Comparison of ENCODE assay signal across 1 cellular context in the genomic region with DNA sequence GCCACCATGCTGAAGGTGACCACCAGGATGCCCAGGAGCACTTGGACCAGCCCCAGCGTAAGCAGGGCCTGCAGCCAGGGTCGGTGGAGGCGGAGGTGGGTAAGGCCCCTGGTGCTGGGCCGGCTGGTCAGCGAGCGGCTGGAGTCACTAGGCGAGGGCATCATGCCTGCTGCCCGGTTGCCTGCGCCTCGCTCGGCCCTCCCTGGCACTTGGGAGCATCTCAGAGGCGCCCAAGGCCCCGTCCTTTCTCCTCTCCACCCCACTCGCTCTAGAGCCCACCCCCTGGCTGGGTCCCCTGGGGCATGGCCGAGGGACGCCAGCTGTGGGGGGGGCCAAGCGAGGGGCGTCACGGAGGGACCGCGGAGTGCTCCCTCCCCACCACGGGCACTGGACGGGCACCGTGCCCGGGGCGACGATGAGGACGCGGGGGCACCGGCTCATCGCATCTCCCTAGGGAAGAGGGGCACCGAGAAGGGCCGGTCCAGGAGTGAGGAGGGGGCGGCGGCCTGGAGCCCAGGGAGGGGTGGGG.
TF ChIP-seq lines count a peak whose summit lies in the region.

No MANE protein-coding gene starts in this region.

TF ChIP-seq in HepG2, 621 proteins besides CTCF, POLR2A, EP300 and RAD21 (continued from another document and continues in another):
- TF ChIP-seq, protein P1, sequence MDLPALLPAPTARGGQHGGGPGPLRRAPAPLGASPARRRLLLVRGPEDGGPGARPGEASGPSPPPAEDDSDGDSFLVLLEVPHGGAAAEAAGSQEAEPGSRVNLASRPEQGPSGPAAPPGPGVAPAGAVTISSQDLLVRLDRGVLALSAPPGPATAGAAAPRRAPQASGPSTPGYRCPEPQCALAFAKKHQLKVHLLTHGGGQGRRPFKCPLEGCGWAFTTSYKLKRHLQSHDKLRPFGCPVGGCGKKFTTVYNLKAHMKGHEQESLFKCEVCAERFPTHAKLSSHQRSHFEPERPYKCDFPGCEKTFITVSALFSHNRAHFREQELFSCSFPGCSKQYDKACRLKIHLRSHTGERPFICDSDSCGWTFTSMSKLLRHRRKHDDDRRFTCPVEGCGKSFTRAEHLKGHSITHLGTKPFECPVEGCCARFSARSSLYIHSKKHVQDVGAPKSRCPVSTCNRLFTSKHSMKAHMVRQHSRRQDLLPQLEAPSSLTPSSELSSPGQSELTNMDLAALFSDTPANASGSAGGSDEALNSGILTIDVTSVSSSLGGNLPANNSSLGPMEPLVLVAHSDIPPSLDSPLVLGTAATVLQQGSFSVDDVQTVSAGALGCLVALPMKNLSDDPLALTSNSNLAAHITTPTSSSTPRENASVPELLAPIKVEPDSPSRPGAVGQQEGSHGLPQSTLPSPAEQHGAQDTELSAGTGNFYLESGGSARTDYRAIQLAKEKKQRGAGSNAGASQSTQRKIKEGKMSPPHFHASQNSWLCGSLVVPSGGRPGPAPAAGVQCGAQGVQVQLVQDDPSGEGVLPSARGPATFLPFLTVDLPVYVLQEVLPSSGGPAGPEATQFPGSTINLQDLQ (CRISPR knock-in tag; IDR thresholded peaks at IDR 0.05): no peak
- TF ChIP-seq, protein P2, sequence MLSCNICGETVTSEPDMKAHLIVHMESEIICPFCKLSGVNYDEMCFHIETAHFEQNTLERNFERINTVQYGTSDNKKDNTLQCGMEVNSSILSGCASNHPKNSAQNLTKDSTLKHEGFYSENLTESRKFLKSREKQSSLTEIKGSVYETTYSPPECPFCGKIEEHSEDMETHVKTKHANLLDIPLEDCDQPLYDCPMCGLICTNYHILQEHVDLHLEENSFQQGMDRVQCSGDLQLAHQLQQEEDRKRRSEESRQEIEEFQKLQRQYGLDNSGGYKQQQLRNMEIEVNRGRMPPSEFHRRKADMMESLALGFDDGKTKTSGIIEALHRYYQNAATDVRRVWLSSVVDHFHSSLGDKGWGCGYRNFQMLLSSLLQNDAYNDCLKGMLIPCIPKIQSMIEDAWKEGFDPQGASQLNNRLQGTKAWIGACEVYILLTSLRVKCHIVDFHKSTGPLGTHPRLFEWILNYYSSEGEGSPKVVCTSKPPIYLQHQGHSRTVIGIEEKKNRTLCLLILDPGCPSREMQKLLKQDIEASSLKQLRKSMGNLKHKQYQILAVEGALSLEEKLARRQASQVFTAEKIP (CRISPR knock-in tag; IDR thresholded peaks at IDR 0.05; ENCODE audit: borderline replicate concordance): no peak
- TF ChIP-seq, protein P3, sequence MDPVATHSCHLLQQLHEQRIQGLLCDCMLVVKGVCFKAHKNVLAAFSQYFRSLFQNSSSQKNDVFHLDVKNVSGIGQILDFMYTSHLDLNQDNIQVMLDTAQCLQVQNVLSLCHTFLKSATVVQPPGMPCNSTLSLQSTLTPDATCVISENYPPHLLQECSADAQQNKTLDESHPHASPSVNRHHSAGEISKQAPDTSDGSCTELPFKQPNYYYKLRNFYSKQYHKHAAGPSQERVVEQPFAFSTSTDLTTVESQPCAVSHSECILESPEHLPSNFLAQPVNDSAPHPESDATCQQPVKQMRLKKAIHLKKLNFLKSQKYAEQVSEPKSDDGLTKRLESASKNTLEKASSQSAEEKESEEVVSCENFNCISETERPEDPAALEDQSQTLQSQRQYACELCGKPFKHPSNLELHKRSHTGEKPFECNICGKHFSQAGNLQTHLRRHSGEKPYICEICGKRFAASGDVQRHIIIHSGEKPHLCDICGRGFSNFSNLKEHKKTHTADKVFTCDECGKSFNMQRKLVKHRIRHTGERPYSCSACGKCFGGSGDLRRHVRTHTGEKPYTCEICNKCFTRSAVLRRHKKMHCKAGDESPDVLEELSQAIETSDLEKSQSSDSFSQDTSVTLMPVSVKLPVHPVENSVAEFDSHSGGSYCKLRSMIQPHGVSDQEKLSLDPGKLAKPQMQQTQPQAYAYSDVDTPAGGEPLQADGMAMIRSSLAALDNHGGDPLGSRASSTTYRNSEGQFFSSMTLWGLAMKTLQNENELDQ (CRISPR knock-in tag; IDR thresholded peaks at IDR 0.05; ENCODE audit: borderline replicate concordance): no peak
- TF ChIP-seq AKAP8 (CRISPR knock-in tag; IDR thresholded peaks at IDR 0.05) (no peak), CAMTA2 (CRISPR knock-in tag; IDR thresholded peaks at IDR 0.05; ENCODE audit: borderline replicate concordance) (0 out of 2 replicates have a peak, but pooled peaks have one; percentile 42), ZNF619 (CRISPR knock-in tag; IDR thresholded peaks at IDR 0.05) (no peak), HIVEP1 (CRISPR knock-in tag; IDR thresholded peaks at IDR 0.05) (peak; percentile 57; the same call in 1 of the 2 replicates), HNF4G (IDR thresholded peaks at IDR 0.05; ENCODE audit: borderline replicate concordance, low read depth, low read length) (no peak), HNF4G (CRISPR knock-in tag; IDR thresholded peaks at IDR 0.05; ENCODE audit: borderline replicate concordance, low read depth) (no peak), ZNF790 (CRISPR knock-in tag; IDR thresholded peaks at IDR 0.05; ENCODE audit: borderline replicate concordance) (no peak), ZNF776 (CRISPR knock-in tag; IDR thresholded peaks at IDR 0.05) (0 out of 2 replicates have a peak, but pooled peaks have one; percentile 19), DMAP1 (CRISPR knock-in tag; IDR thresholded peaks at IDR 0.05) (no peak), NCOA1 (CRISPR knock-in tag; IDR thresholded peaks at IDR 0.05) (no peak), ARNT (IDR thresholded peaks at IDR 0.05) (no peak), KAT2B (IDR thresholded peaks at IDR 0.05; ENCODE audit: borderline replicate concordance, low read depth, low read length) (no peak), POGZ (CRISPR knock-in tag; IDR thresholded peaks at IDR 0.05) (peak; percentile 36; the same call in 1 of the 2 replicates), XBP1 (CRISPR knock-in tag; IDR thresholded peaks at IDR 0.05) (no peak), CENPX (CRISPR knock-in tag; IDR thresholded peaks at IDR 0.05) (no peak), ZNF30 (CRISPR knock-in tag; IDR thresholded peaks at IDR 0.05) (no peak), GTF3A (CRISPR knock-in tag; conservative IDR thresholded peaks at IDR 0.05) (no peak), HES4 (CRISPR knock-in tag; IDR thresholded peaks at IDR 0.05; ENCODE audit: borderline replicate concordance) (no peak), MED13 (CRISPR knock-in tag; IDR thresholded peaks at IDR 0.05) (no peak), CREM (IDR thresholded peaks at IDR 0.05) (no peak), CREM (CRISPR knock-in tag; IDR thresholded peaks at IDR 0.05) (no peak), ZNF501 (CRISPR knock-in tag; IDR thresholded peaks at IDR 0.05) (no peak), ZNF33A (CRISPR knock-in tag; IDR thresholded peaks at IDR 0.05; ENCODE audit: borderline replicate concordance) (no peak), ZNF263 (CRISPR knock-in tag; IDR thresholded peaks at IDR 0.05) (peak; percentile 78)
- TF ChIP-seq, protein P4, sequence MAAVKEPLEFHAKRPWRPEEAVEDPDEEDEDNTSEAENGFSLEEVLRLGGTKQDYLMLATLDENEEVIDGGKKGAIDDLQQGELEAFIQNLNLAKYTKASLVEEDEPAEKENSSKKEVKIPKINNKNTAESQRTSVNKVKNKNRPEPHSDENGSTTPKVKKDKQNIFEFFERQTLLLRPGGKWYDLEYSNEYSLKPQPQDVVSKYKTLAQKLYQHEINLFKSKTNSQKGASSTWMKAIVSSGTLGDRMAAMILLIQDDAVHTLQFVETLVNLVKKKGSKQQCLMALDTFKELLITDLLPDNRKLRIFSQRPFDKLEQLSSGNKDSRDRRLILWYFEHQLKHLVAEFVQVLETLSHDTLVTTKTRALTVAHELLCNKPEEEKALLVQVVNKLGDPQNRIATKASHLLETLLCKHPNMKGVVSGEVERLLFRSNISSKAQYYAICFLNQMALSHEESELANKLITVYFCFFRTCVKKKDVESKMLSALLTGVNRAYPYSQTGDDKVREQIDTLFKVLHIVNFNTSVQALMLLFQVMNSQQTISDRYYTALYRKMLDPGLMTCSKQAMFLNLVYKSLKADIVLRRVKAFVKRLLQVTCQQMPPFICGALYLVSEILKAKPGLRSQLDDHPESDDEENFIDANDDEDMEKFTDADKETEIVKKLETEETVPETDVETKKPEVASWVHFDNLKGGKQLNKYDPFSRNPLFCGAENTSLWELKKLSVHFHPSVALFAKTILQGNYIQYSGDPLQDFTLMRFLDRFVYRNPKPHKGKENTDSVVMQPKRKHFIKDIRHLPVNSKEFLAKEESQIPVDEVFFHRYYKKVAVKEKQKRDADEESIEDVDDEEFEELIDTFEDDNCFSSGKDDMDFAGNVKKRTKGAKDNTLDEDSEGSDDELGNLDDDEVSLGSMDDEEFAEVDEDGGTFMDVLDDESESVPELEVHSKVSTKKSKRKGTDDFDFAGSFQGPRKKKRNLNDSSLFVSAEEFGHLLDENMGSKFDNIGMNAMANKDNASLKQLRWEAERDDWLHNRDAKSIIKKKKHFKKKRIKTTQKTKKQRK (IDR thresholded peaks at IDR 0.05; ENCODE audit: low read length): no peak
- TF ChIP-seq, protein P5, sequence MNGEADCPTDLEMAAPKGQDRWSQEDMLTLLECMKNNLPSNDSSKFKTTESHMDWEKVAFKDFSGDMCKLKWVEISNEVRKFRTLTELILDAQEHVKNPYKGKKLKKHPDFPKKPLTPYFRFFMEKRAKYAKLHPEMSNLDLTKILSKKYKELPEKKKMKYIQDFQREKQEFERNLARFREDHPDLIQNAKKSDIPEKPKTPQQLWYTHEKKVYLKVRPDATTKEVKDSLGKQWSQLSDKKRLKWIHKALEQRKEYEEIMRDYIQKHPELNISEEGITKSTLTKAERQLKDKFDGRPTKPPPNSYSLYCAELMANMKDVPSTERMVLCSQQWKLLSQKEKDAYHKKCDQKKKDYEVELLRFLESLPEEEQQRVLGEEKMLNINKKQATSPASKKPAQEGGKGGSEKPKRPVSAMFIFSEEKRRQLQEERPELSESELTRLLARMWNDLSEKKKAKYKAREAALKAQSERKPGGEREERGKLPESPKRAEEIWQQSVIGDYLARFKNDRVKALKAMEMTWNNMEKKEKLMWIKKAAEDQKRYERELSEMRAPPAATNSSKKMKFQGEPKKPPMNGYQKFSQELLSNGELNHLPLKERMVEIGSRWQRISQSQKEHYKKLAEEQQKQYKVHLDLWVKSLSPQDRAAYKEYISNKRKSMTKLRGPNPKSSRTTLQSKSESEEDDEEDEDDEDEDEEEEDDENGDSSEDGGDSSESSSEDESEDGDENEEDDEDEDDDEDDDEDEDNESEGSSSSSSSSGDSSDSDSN (CRISPR knock-in tag; IDR thresholded peaks at IDR 0.05): peak; percentile 27; the same call in 1 of the 2 replicates
- TF ChIP-seq, protein P6, sequence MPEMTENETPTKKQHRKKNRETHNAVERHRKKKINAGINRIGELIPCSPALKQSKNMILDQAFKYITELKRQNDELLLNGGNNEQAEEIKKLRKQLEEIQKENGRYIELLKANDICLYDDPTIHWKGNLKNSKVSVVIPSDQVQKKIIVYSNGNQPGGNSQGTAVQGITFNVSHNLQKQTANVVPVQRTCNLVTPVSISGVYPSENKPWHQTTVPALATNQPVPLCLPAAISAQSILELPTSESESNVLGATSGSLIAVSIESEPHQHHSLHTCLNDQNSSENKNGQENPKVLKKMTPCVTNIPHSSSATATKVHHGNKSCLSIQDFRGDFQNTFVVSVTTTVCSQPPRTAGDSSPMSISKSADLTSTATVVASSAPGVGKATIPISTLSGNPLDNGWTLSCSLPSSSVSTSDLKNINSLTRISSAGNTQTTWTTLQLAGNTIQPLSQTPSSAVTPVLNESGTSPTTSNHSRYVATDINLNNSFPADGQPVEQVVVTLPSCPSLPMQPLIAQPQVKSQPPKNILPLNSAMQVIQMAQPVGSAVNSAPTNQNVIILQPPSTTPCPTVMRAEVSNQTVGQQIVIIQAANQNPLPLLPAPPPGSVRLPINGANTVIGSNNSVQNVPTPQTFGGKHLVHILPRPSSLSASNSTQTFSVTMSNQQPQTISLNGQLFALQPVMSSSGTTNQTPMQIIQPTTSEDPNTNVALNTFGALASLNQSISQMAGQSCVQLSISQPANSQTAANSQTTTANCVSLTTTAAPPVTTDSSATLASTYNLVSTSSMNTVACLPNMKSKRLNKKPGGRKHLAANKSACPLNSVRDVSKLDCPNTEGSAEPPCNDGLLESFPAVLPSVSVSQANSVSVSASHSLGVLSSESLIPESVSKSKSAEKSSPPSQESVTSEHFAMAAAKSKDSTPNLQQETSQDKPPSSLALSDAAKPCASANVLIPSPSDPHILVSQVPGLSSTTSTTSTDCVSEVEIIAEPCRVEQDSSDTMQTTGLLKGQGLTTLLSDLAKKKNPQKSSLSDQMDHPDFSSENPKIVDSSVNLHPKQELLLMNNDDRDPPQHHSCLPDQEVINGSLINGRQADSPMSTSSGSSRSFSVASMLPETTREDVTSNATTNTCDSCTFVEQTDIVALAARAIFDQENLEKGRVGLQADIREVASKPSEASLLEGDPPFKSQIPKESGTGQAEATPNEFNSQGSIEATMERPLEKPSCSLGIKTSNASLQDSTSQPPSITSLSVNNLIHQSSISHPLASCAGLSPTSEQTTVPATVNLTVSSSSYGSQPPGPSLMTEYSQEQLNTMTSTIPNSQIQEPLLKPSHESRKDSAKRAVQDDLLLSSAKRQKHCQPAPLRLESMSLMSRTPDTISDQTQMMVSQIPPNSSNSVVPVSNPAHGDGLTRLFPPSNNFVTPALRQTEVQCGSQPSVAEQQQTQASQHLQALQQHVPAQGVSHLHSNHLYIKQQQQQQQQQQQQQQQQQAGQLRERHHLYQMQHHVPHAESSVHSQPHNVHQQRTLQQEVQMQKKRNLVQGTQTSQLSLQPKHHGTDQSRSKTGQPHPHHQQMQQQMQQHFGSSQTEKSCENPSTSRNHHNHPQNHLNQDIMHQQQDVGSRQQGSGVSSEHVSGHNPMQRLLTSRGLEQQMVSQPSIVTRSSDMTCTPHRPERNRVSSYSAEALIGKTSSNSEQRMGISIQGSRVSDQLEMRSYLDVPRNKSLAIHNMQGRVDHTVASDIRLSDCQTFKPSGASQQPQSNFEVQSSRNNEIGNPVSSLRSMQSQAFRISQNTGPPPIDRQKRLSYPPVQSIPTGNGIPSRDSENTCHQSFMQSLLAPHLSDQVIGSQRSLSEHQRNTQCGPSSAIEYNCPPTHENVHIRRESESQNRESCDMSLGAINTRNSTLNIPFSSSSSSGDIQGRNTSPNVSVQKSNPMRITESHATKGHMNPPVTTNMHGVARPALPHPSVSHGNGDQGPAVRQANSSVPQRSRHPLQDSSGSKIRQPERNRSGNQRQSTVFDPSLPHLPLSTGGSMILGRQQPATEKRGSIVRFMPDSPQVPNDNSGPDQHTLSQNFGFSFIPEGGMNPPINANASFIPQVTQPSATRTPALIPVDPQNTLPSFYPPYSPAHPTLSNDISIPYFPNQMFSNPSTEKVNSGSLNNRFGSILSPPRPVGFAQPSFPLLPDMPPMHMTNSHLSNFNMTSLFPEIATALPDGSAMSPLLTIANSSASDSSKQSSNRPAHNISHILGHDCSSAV (CRISPR knock-in tag; IDR thresholded peaks at IDR 0.05; ENCODE audit: borderline replicate concordance): no peak
- TF ChIP-seq, protein P7, sequence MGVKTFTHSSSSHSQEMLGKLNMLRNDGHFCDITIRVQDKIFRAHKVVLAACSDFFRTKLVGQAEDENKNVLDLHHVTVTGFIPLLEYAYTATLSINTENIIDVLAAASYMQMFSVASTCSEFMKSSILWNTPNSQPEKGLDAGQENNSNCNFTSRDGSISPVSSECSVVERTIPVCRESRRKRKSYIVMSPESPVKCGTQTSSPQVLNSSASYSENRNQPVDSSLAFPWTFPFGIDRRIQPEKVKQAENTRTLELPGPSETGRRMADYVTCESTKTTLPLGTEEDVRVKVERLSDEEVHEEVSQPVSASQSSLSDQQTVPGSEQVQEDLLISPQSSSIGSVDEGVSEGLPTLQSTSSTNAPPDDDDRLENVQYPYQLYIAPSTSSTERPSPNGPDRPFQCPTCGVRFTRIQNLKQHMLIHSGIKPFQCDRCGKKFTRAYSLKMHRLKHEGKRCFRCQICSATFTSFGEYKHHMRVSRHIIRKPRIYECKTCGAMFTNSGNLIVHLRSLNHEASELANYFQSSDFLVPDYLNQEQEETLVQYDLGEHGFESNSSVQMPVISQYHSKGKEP (CRISPR knock-in tag; IDR thresholded peaks at IDR 0.05): no peak
- TF ChIP-seq, protein P8, sequence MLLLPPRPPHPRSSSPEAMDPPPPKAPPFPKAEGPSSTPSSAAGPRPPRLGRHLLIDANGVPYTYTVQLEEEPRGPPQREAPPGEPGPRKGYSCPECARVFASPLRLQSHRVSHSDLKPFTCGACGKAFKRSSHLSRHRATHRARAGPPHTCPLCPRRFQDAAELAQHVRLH (CRISPR knock-in tag; IDR thresholded peaks at IDR 0.05; ENCODE audit: borderline replicate concordance, low read depth): no peak
